1 cellular context compared by ENCODE assay signal in genomic region chr2:202270487-202270886, GRCh38.
TF ChIP-seq lines count a peak whose summit lies in the region.

No MANE protein-coding gene starts in this region.

TF ChIP-seq in HepG2, 621 proteins besides CTCF, POLR2A, EP300 and RAD21:
- no peak for TF ChIP-seq ZNF180 (CRISPR knock-in tag; IDR thresholded peaks at IDR 0.05; ENCODE audit: borderline replicate concordance, low read depth)
- no peak for TF ChIP-seq IRF1 (CRISPR knock-in tag; IDR thresholded peaks at IDR 0.05; ENCODE audit: low read depth)
- TF ChIP-seq ZNF770 (CRISPR knock-in tag; IDR thresholded peaks at IDR 0.05), result peak; percentile 86
- TF ChIP-seq ZBTB49 (CRISPR knock-in tag; IDR thresholded peaks at IDR 0.05; ENCODE audit: borderline replicate concordance), result no peak
- TF ChIP-seq ZNF383 (CRISPR knock-in tag; IDR thresholded peaks at IDR 0.05; ENCODE audit: borderline replicate concordance), result no peak
- TF ChIP-seq YY1 (IDR thresholded peaks at IDR 0.05; ENCODE audit: insufficient read depth, insufficient replicate concordance, low read depth, low read length), result no peak
- no peak for TF ChIP-seq ZBTB38 (CRISPR knock-in tag; IDR thresholded peaks at IDR 0.05)
- 0 out of 2 replicates have a peak, but pooled peaks have one; percentile 8 for TF ChIP-seq GABPB1 (CRISPR knock-in tag; IDR thresholded peaks at IDR 0.05)
- TF ChIP-seq TBX2 (CRISPR knock-in tag; IDR thresholded peaks at IDR 0.05; ENCODE audit: borderline replicate concordance), result peak; percentile 38; the same call in 1 of the 2 replicates
- no peak for TF ChIP-seq U2AF2 (IDR thresholded peaks at IDR 0.05; ENCODE audit: low read depth, low read length)
- no peak for TF ChIP-seq ZNF33B (CRISPR knock-in tag; IDR thresholded peaks at IDR 0.05)
- TF ChIP-seq SALL1 (CRISPR knock-in tag; IDR thresholded peaks at IDR 0.05), result peak; percentile 48; the same call in 1 of the 2 replicates
- peak; percentile 26; the same call in 1 of the 2 replicates for TF ChIP-seq ZNF687 (CRISPR knock-in tag; IDR thresholded peaks at IDR 0.05)
- peak; percentile 97 for TF ChIP-seq ZNF121 (CRISPR knock-in tag; IDR thresholded peaks at IDR 0.05)
- TF ChIP-seq ZNF430 (CRISPR knock-in tag; IDR thresholded peaks at IDR 0.05), result no peak
- peak; percentile 72 for TF ChIP-seq ZMYM3 (CRISPR knock-in tag; IDR thresholded peaks at IDR 0.05)
- TF ChIP-seq ZNF124 (CRISPR knock-in tag; IDR thresholded peaks at IDR 0.05), result no peak
- no peak for TF ChIP-seq E2F2 (CRISPR knock-in tag; IDR thresholded peaks at IDR 0.05; ENCODE audit: borderline replicate concordance)
- no peak for TF ChIP-seq ZSCAN5A (CRISPR knock-in tag; IDR thresholded peaks at IDR 0.05; ENCODE audit: borderline replicate concordance)
- no peak for TF ChIP-seq RNF2 (conservative IDR thresholded peaks at IDR 0.05; ENCODE audit: low read depth)
- 0 out of 2 replicates have a peak, but pooled peaks have one; percentile 18 for TF ChIP-seq ARID4A (CRISPR knock-in tag; IDR thresholded peaks at IDR 0.05; ENCODE audit: borderline replicate concordance)
- no peak for TF ChIP-seq NFYB (CRISPR knock-in tag; IDR thresholded peaks at IDR 0.05)
- TF ChIP-seq KMT2B (CRISPR knock-in tag; IDR thresholded peaks at IDR 0.05), result no peak
- no peak for TF ChIP-seq ZNF747 (CRISPR knock-in tag; IDR thresholded peaks at IDR 0.05; ENCODE audit: borderline replicate concordance)
- TF ChIP-seq HHEX (CRISPR knock-in tag; IDR thresholded peaks at IDR 0.05), result no peak
- TF ChIP-seq ZNF772 (CRISPR knock-in tag; IDR thresholded peaks at IDR 0.05), result no peak
- peak; percentile 35 for TF ChIP-seq RBM22 (optimal IDR thresholded peaks at IDR 0.05; ENCODE audit: low read length)
- no peak for TF ChIP-seq MAX (IDR thresholded peaks at IDR 0.05)
- no peak for TF ChIP-seq ZNF292 (CRISPR knock-in tag; IDR thresholded peaks at IDR 0.05; ENCODE audit: borderline replicate concordance, low read depth)
- TF ChIP-seq HDAC2 (CRISPR knock-in tag; IDR thresholded peaks at IDR 0.05), result 0 out of 2 replicates have a peak, but pooled peaks have one; percentile 37
- 0 out of 2 replicates have a peak, but pooled peaks have one; percentile 29 for TF ChIP-seq HOXA3 (CRISPR knock-in tag; IDR thresholded peaks at IDR 0.05)
- TF ChIP-seq GTF2F1 (IDR thresholded peaks at IDR 0.05; ENCODE audit: low read length), result no peak
- TF ChIP-seq ZNF234 (CRISPR knock-in tag; conservative IDR thresholded peaks at IDR 0.05), result no peak
